Comparison of ENCODE assay signal across 1 cellular context in the genomic region with DNA sequence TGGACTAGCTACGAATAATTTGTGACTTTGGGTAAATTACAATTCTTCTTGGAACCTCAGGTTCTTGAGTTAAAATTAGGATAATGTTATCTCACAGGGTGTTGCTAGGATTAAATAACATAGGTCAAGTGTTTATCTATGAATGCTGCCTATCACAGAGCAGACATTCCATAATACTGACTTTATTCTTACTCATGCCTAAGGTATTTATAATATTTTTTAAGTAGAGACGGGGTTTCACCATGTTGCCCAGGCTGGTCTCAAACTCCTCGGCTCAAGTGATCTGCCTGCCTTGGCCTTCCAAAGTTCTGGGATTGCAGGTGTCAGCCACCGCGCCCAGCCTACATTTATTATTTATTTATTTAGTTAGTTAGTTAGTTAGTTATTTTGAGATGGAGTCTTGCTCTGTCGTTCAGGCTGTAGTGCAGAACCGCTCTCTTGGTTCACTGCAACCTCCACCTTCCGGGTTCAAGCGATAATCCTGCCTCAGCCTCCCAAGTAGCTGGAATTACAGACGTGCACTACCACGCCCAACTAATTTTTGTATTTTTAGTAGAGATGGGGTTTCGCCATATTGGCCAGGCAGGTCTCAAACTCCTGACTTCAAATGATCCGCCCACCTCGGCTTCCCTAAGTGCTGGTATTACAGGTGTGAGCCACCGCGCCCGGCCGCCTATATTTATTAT.
TF ChIP-seq lines count a peak whose summit lies in the region.

No MANE protein-coding gene starts in this region.

TF ChIP-seq in H1, 55 proteins besides CTCF, POLR2A, EP300 and RAD21 (continued from another document):
- TF ChIP-seq TCF12 (IDR thresholded peaks at IDR 0.05; ENCODE audit: low read depth, low read length): no peak
- no peak for TF ChIP-seq POLR2AphosphoS5 (IDR thresholded peaks at IDR 0.05; ENCODE audit: low read depth, low read length)
- TF ChIP-seq SIRT6 (IDR thresholded peaks at IDR 0.05; ENCODE audit: low read length): no peak
- no peak for TF ChIP-seq NANOG (IDR thresholded peaks at IDR 0.05; ENCODE audit: insufficient read depth, low read depth, low read length, poor library complexity, severe bottlenecking)
- no peak for TF ChIP-seq GTF2F1 (IDR thresholded peaks at IDR 0.05; ENCODE audit: borderline replicate concordance, low read depth, low read length)
- TF ChIP-seq, protein P1, sequence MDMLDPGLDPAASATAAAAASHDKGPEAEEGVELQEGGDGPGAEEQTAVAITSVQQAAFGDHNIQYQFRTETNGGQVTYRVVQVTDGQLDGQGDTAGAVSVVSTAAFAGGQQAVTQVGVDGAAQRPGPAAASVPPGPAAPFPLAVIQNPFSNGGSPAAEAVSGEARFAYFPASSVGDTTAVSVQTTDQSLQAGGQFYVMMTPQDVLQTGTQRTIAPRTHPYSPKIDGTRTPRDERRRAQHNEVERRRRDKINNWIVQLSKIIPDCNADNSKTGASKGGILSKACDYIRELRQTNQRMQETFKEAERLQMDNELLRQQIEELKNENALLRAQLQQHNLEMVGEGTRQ (IDR thresholded peaks at IDR 0.05; ENCODE audit: low read length): no peak
- no peak for TF ChIP-seq POU5F1 (IDR thresholded peaks at IDR 0.05; ENCODE audit: low read depth, low read length)
- TF ChIP-seq, protein P2, sequence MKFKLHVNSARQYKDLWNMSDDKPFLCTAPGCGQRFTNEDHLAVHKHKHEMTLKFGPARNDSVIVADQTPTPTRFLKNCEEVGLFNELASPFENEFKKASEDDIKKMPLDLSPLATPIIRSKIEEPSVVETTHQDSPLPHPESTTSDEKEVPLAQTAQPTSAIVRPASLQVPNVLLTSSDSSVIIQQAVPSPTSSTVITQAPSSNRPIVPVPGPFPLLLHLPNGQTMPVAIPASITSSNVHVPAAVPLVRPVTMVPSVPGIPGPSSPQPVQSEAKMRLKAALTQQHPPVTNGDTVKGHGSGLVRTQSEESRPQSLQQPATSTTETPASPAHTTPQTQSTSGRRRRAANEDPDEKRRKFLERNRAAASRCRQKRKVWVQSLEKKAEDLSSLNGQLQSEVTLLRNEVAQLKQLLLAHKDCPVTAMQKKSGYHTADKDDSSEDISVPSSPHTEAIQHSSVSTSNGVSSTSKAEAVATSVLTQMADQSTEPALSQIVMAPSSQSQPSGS (IDR thresholded peaks at IDR 0.05; ENCODE audit: low read length): no peak
- TF ChIP-seq TAF1 (IDR thresholded peaks at IDR 0.05; ENCODE audit: low read depth, low read length): no peak
- no peak for TF ChIP-seq SRF (IDR thresholded peaks at IDR 0.05; ENCODE audit: low read depth, low read length)
- no peak for TF ChIP-seq SUZ12 (IDR thresholded peaks at IDR 0.05; ENCODE audit: low read length)
- TF ChIP-seq SP1 (IDR thresholded peaks at IDR 0.05; ENCODE audit: low read depth, low read length): no peak
- no peak for TF ChIP-seq KDM4A (IDR thresholded peaks at IDR 0.05; ENCODE audit: low read depth, low read length, severe bottlenecking)
- no peak for TF ChIP-seq CEBPB (IDR thresholded peaks at IDR 0.05; ENCODE audit: low read depth, low read length)
- TF ChIP-seq TEAD4 (IDR thresholded peaks at IDR 0.05; ENCODE audit: low read depth, low read length): no peak
- TF ChIP-seq CREB1 (IDR thresholded peaks at IDR 0.05): no peak
